ENCODE assay signal across 1 cellular context in genomic region chr6:2733324-2733723, GRCh38.
TF ChIP-seq lines count a peak whose summit lies in the region.

No MANE protein-coding gene starts in this region.

TF ChIP-seq in IMR-90, 13 proteins besides CTCF, POLR2A, EP300 and RAD21 (continued from another document):
- TF ChIP-seq FOS (IDR thresholded peaks at IDR 0.05; ENCODE audit: low read depth, low read length) (no peak), ELK1 (IDR thresholded peaks at IDR 0.05; ENCODE audit: borderline replicate concordance, low read depth, low read length) (no peak), MXI1 (IDR thresholded peaks at IDR 0.05; ENCODE audit: borderline replicate concordance, low read depth, low read length) (no peak), RCOR1 (IDR thresholded peaks at IDR 0.05; ENCODE audit: insufficient replicate concordance, low read length) (no peak), RFX5 (IDR thresholded peaks at IDR 0.05; ENCODE audit: low read depth, low read length) (no peak), CHD1 (IDR thresholded peaks at IDR 0.05; ENCODE audit: low read depth, low read length) (no peak), MAFK (IDR thresholded peaks at IDR 0.05; ENCODE audit: low read depth, low read length) (no peak), BHLHE40 (IDR thresholded peaks at IDR 0.05; ENCODE audit: low read depth, low read length) (no peak), CEBPB (IDR thresholded peaks at IDR 0.05; ENCODE audit: low read depth, low read length) (no peak), SMC3 (IDR thresholded peaks at IDR 0.05; ENCODE audit: low read depth, low read length) (no peak)
- TF ChIP-seq, protein P1, sequence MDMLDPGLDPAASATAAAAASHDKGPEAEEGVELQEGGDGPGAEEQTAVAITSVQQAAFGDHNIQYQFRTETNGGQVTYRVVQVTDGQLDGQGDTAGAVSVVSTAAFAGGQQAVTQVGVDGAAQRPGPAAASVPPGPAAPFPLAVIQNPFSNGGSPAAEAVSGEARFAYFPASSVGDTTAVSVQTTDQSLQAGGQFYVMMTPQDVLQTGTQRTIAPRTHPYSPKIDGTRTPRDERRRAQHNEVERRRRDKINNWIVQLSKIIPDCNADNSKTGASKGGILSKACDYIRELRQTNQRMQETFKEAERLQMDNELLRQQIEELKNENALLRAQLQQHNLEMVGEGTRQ (IDR thresholded peaks at IDR 0.05; ENCODE audit: low read depth, low read length) = no peak
